In the genomic region with DNA sequence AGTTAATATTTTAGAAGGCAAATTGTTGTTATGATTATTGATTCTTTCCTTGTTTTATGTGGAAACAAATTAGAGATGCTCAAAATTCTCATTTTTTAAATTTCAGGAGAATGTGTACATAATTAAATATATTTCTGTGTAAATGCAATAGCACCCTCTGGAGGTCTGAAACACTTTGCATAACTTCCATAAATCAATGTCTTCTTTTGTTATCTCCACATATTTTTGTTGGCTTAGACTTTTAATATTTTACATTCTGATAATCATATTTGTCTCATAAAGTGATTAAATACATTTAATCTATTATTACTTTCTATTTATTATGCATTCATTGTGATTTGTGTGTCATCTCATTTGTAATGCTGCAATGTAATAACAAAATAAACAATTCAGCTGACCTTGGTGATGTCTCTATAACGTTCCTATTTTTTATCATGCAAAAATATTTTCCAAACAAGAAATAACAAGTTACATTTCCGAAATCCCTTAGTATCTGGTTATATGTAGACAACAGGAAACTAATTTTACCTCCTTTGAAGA, we compare ENCODE assay signal across 8 cellular contexts.
DNase-seq lines count a peak whose midpoint lies in the region; ATAC-seq and TF ChIP-seq lines count a peak whose summit lies in the region.

No MANE protein-coding gene starts in this region.

- intact Hi-C loops in Right ventricle myocardium inferior (cut with DNase I) (loop anchor here (10.0 kb wide), 1 partner anchor 139 kb away; no protein-coding TSS in a partner anchor), Panc1 (cut with micrococcal nuclease; ENCODE audit: unreplicated experiment) (loop anchor here (10.0 kb wide), 1 partner anchor 1681 kb away; no protein-coding TSS in a partner anchor)
- intact Hi-C loops in naive thymus-derived CD4-positive, alpha-beta T cell (cut with micrococcal nuclease): loop anchor here in 1 of 2 donors (5.0 kb wide), 1 partner anchor 1678 kb away; no protein-coding TSS in a partner anchor
- intact Hi-C loops in activated T-helper 1 cell treated with anti-CD3 and anti-CD28 coated beads, Interleukin-12 subunit alpha, Interleukin-12 subunit beta, Interleukin-2, Interleukin-4 antibody, amounts not matched to agents 30 ng/mL and 10 ng/mL and 1 ng/mL, durations not matched to agents 14 hours and 24 hours and 36 hours (cut with micrococcal nuclease): loop anchor here (5.0 to 10.0 kb wide), 2 partner anchors 161 to 1678 kb away; no protein-coding TSS in a partner anchor

- H3K4me3 ChIP-seq in cardiac muscle cell (no peak overlapping the region), Panc1 (ENCODE audit: low read depth in 2 of 2, low read length in 2 of 2) (no peak overlapping the region), fibroblast of the aortic adventitia (ENCODE audit: low read depth, low read length) (no peak overlapping the region)
- no peak overlapping the region for H3K4me3 ChIP-seq in naive thymus-derived CD4-positive, alpha-beta T cell (ENCODE audit: low read length)

- H3K4me1 ChIP-seq in cardiac muscle cell (ENCODE audit: low read depth): no peaks in the 10 kb centered on the region
- H3K4me1 ChIP-seq in Panc1 (ENCODE audit: control insufficient read depth, insufficient read depth, low read length): no peaks in the 10 kb centered on the region
- H3K4me1 ChIP-seq in naive thymus-derived CD4-positive, alpha-beta T cell (ENCODE audit: control insufficient read depth in 2 of 2, insufficient read depth in 2 of 2, low read length in 2 of 2): no peaks in the 10 kb centered on the region

- no peak overlapping the region for H3K27ac ChIP-seq in cardiac muscle cell
- no peak overlapping the region for H3K27ac ChIP-seq in Panc1 (ENCODE audit: low read length)
- H3K27ac ChIP-seq in naive thymus-derived CD4-positive, alpha-beta T cell (ENCODE audit: low read depth, low read length): no peak overlapping the region

- in situ Hi-C loops in Panc1 (cut with HindIII; ENCODE audit: low pct_unique_long_range_greater_than_20kb, low sequenced_read_pairs): no loop called here

- no peaks in the 10 kb centered on the region for H3K4me1 Mint-ChIP-seq in type B pancreatic cell (ENCODE audit: unreplicated experiment)
- H3K4me1 Mint-ChIP-seq in naive thymus-derived CD4-positive, alpha-beta T cell: peaks cover 0 to 2% (median 0%) of the 10 kb centered on the region in 7 donors
- no peaks in the 10 kb centered on the region for H3K4me1 Mint-ChIP-seq in activated T-helper 1 cell treated with anti-CD3 and anti-CD28 coated beads, Interleukin-12 subunit alpha, Interleukin-12 subunit beta, Interleukin-2, Interleukin-4 antibody, amounts not matched to agents 30 ng/mL and 10 ng/mL and 1 ng/mL, durations not matched to agents 14 hours and 24 hours and 36 hours (ENCODE audit: low read depth)
- H3K4me1 Mint-ChIP-seq in stimulated activated memory B cell treated with anti-CD40 and anti-IgM and Interleukin-4, amounts not matched to agents 10 μg/mL and 1 μg/mL and 100 μg/mL, for 72 hours: no peaks in the 10 kb centered on the region

- peak; percentile 12 to 66 for DNase-seq in cardiac muscle cell (ENCODE audit: low read depth in 1 of 2, low spot score in 1 of 2)
- no peak for DNase-seq in Right ventricle myocardium inferior (ENCODE audit: missing footprints)
- no peak for DNase-seq in Panc1 (ENCODE audit: low read depth, low spot score)
- peak; percentile 76 for DNase-seq in fibroblast of the aortic adventitia (ENCODE audit: low read depth)
- no peak for DNase-seq in type B pancreatic cell (ENCODE audit: extremely low spot score, unreplicated experiment)
- no peak for DNase-seq in naive thymus-derived CD4-positive, alpha-beta T cell
- no peak for DNase-seq in activated T-helper 1 cell treated with anti-CD3 and anti-CD28 coated beads, Interleukin-12 subunit alpha, Interleukin-12 subunit beta, Interleukin-2, Interleukin-4 antibody, amounts not matched to agents 30 ng/mL and 10 ng/mL and 1 ng/mL, durations not matched to agents 14 hours and 24 hours and 36 hours (ENCODE audit: low spot score)

- CTCF ChIA-PET in Panc1 (lab: Charles Lee): no interaction called here
- CTCF ChIA-PET in naive thymus-derived CD4-positive, alpha-beta T cell (lab: Charles Lee): no interaction called here

- ATAC-seq in Right ventricle myocardium inferior (no peak), Panc1 (no peak)
- ATAC-seq in naive thymus-derived CD4-positive, alpha-beta T cell: no peak
- ATAC-seq in stimulated activated memory B cell treated with anti-CD40 and anti-IgM and Interleukin-4, amounts not matched to agents 10 μg/mL and 1 μg/mL and 100 μg/mL, for 72 hours: no peak

- H3K27ac Mint-ChIP-seq in type B pancreatic cell: no peak overlapping the region
- no peak overlapping the region for H3K27ac Mint-ChIP-seq in naive thymus-derived CD4-positive, alpha-beta T cell
- H3K27ac Mint-ChIP-seq in activated T-helper 1 cell treated with anti-CD3 and anti-CD28 coated beads, Interleukin-12 subunit alpha, Interleukin-12 subunit beta, Interleukin-2, Interleukin-4 antibody, amounts not matched to agents 30 ng/mL and 10 ng/mL and 1 ng/mL, durations not matched to agents 14 hours and 24 hours and 36 hours: no peak overlapping the region
- H3K27ac Mint-ChIP-seq in stimulated activated memory B cell treated with anti-CD40 and anti-IgM and Interleukin-4, amounts not matched to agents 10 μg/mL and 1 μg/mL and 100 μg/mL, for 72 hours: no peak overlapping the region

- TF ChIP-seq CTCF in cardiac muscle cell (IDR thresholded peaks at IDR 0.05; ENCODE audit: low read depth, low read length) (peak; percentile 62), Panc1 (IDR thresholded peaks at IDR 0.05) (peak; percentile 12; the same call in 1 of the 2 replicates), fibroblast of the aortic adventitia (IDR thresholded peaks at IDR 0.05; ENCODE audit: insufficient read depth, low read length) (peak; percentile 63), type B pancreatic cell (conservative IDR thresholded peaks at IDR 0.05) (peak; percentile 76)

- no peaks in the 10 kb centered on the region for H3K36me3 Mint-ChIP-seq in type B pancreatic cell
- H3K36me3 Mint-ChIP-seq in naive thymus-derived CD4-positive, alpha-beta T cell: no peaks in the 10 kb centered on the region
- H3K36me3 Mint-ChIP-seq in activated T-helper 1 cell treated with anti-CD3 and anti-CD28 coated beads, Interleukin-12 subunit alpha, Interleukin-12 subunit beta, Interleukin-2, Interleukin-4 antibody, amounts not matched to agents 30 ng/mL and 10 ng/mL and 1 ng/mL, durations not matched to agents 14 hours and 24 hours and 36 hours (ENCODE audit: low read depth): no peaks in the 10 kb centered on the region
- H3K36me3 Mint-ChIP-seq in stimulated activated memory B cell treated with anti-CD40 and anti-IgM and Interleukin-4, amounts not matched to agents 10 μg/mL and 1 μg/mL and 100 μg/mL, for 72 hours: no peaks in the 10 kb centered on the region

- H3K27me3 Mint-ChIP-seq in type B pancreatic cell: no peaks in the 10 kb centered on the region
- peaks cover 0 to 6% (median 0%) of the 10 kb centered on the region in 5 donors for H3K27me3 Mint-ChIP-seq in naive thymus-derived CD4-positive, alpha-beta T cell
- peaks cover 2% of the 10 kb centered on the region for H3K27me3 Mint-ChIP-seq in activated T-helper 1 cell treated with anti-CD3 and anti-CD28 coated beads, Interleukin-12 subunit alpha, Interleukin-12 subunit beta, Interleukin-2, Interleukin-4 antibody, amounts not matched to agents 30 ng/mL and 10 ng/mL and 1 ng/mL, durations not matched to agents 14 hours and 24 hours and 36 hours (ENCODE audit: insufficient read depth)
- H3K27me3 Mint-ChIP-seq in stimulated activated memory B cell treated with anti-CD40 and anti-IgM and Interleukin-4, amounts not matched to agents 10 μg/mL and 1 μg/mL and 100 μg/mL, for 72 hours: no peaks in the 10 kb centered on the region

- H3K36me3 ChIP-seq in cardiac muscle cell (no peaks in the 10 kb centered on the region), Panc1 (ENCODE audit: control insufficient read depth, insufficient read depth, low read length) (no peaks in the 10 kb centered on the region)
- no peaks in the 10 kb centered on the region for H3K36me3 ChIP-seq in naive thymus-derived CD4-positive, alpha-beta T cell (ENCODE audit: control insufficient read depth in 2 of 3, insufficient read depth in 3 of 3, low read length in 3 of 3)

- H3K27me3 ChIP-seq in cardiac muscle cell: no peaks in the 10 kb centered on the region
- no peaks in the 10 kb centered on the region for H3K27me3 ChIP-seq in Panc1 (ENCODE audit: control insufficient read depth, insufficient read depth, low read length)
- no peaks in the 10 kb centered on the region for H3K27me3 ChIP-seq in naive thymus-derived CD4-positive, alpha-beta T cell (ENCODE audit: control insufficient read depth in 2 of 2, insufficient read depth in 2 of 2, low read length in 2 of 2)

- H3K9me3 ChIP-seq in cardiac muscle cell (ENCODE audit: low read depth) (no peaks in the 10 kb centered on the region), Panc1 (ENCODE audit: control insufficient read depth, insufficient read depth, low read depth, low read length) (no peaks in the 10 kb centered on the region)
- no peaks in the 10 kb centered on the region for H3K9me3 ChIP-seq in naive thymus-derived CD4-positive, alpha-beta T cell (ENCODE audit: control insufficient read depth in 2 of 3, low read length in 3 of 3)

- POLR2A ChIA-PET in Panc1 (lab: Charles Lee): no interaction called here
- POLR2A ChIA-PET in naive thymus-derived CD4-positive, alpha-beta T cell (lab: Charles Lee): no interaction called here

- no TSS peak for BruUV-seq in Panc1 (replicated peaks; lab: Mats Ljungman, UMichigan)

- no peak overlapping the region for H3K4me3 Mint-ChIP-seq in type B pancreatic cell
- H3K4me3 Mint-ChIP-seq in naive thymus-derived CD4-positive, alpha-beta T cell: no peak overlapping the region
- no peak overlapping the region for H3K4me3 Mint-ChIP-seq in activated T-helper 1 cell treated with anti-CD3 and anti-CD28 coated beads, Interleukin-12 subunit alpha, Interleukin-12 subunit beta, Interleukin-2, Interleukin-4 antibody, amounts not matched to agents 30 ng/mL and 10 ng/mL and 1 ng/mL, durations not matched to agents 14 hours and 24 hours and 36 hours
- no peak overlapping the region for H3K4me3 Mint-ChIP-seq in stimulated activated memory B cell treated with anti-CD40 and anti-IgM and Interleukin-4, amounts not matched to agents 10 μg/mL and 1 μg/mL and 100 μg/mL, for 72 hours

- H3K9me3 Mint-ChIP-seq in type B pancreatic cell: no peaks in the 10 kb centered on the region
- peaks cover 0 to under 1% (median 0%) of the 10 kb centered on the region in 11 donors for H3K9me3 Mint-ChIP-seq in naive thymus-derived CD4-positive, alpha-beta T cell
- no peaks in the 10 kb centered on the region for H3K9me3 Mint-ChIP-seq in activated T-helper 1 cell treated with anti-CD3 and anti-CD28 coated beads, Interleukin-12 subunit alpha, Interleukin-12 subunit beta, Interleukin-2, Interleukin-4 antibody, amounts not matched to agents 30 ng/mL and 10 ng/mL and 1 ng/mL, durations not matched to agents 14 hours and 24 hours and 36 hours
- no peaks in the 10 kb centered on the region for H3K9me3 Mint-ChIP-seq in stimulated activated memory B cell treated with anti-CD40 and anti-IgM and Interleukin-4, amounts not matched to agents 10 μg/mL and 1 μg/mL and 100 μg/mL, for 72 hours

Comparison
In these comparisons a context has a peak if more than half of its experiments do, and no peak if none do; other contexts are left out.
1. DNase-seq: peak in cardiac muscle cell (2 of 2) and fibroblast of the aortic adventitia (single experiment); none in Right ventricle myocardium inferior (single experiment), Panc1 (single experiment), type B pancreatic cell (single experiment), naive thymus-derived CD4-positive, alpha-beta T cell (0 of 9) and activated T-helper 1 cell treated with anti-CD3 and anti-CD28 coated beads, Interleukin-12 subunit alpha, Interleukin-12 subunit beta, Interleukin-2, Interleukin-4 antibody, amounts not matched to agents 30 ng/mL and 10 ng/mL and 1 ng/mL, durations not matched to agents 14 hours and 24 hours and 36 hours (single experiment).
2. CTCF ChIP-seq: peak in every context shown above with its lines; median percentile 76 in type B pancreatic cell; 63 in fibroblast of the aortic adventitia; 62 in cardiac muscle cell; 12 in Panc1.